8 cellular contexts compared by ENCODE assay signal in genomic region chr2:216693414-216694100, GRCh38. TPM values are rescaled to one million over a fixed set of nuclear protein-coding genes. Genes with fewer than 3 reads are reported as not detected.
A peak's percentile ranks its signal among the peaks of the same experiment; 100 is the strongest.
DNase-seq lines count a peak whose midpoint lies in the region; ATAC-seq and TF ChIP-seq lines count a peak whose summit lies in the region.

No MANE protein-coding gene starts in this region.

- no peak for ATAC-seq in HG02610 (IDR thresholded peaks at IDR 0.05; ENCODE audit: unreplicated experiment)

- H3K9me3 Mint-ChIP-seq in activated CD4-positive, alpha-beta T cell treated with anti-CD3 and anti-CD28 coated beads, Interleukin-2, amount 10 ng/mL, durations not matched to agents 24 days and 14 days: no peaks in the 10 kb centered on the region
- no peaks in the 10 kb centered on the region for H3K9me3 Mint-ChIP-seq in activated CD4-positive, alpha-beta memory T cell treated with anti-CD3 and anti-CD28 coated beads, Interleukin-2, amount 10 ng/mL, durations not matched to agents 7 days and 5 days

- peaks cover 54% of the 10 kb centered on the region for H3K27me3 ChIP-seq in iPS-18a (ENCODE audit: control insufficient read depth, insufficient read depth, low read length)

- CTCF ChIA-PET in activated CD4-positive, alpha-beta memory T cell treated with anti-CD3 and anti-CD28 coated beads, Interleukin-2, amount 10 ng/mL, durations not matched to agents 7 days and 5 days (lab: Charles Lee): interaction anchor here (0.6 to 1.6 kb wide), 6 partner anchors 11 to 1020 kb away, joined by 3 to 5 read pairs (median 4); no protein-coding TSS in a partner anchor

- POLR2A ChIA-PET in activated CD4-positive, alpha-beta memory T cell treated with anti-CD3 and anti-CD28 coated beads, Interleukin-2, amount 10 ng/mL, durations not matched to agents 7 days and 5 days (lab: Charles Lee): no interaction called here

- no peaks in the 10 kb centered on the region for H3K36me3 ChIP-seq in iPS-18a (ENCODE audit: control insufficient read depth, low read depth, low read length)

- no peak for TF ChIP-seq CTCF in GM20000 (IDR thresholded peaks at IDR 0.05; ENCODE audit: extremely low read depth, missing control alignments)

- peak overlapping the region; percentile 90 for H3K4me3 ChIP-seq in iPS-18a (ENCODE audit: low read length)

- H3K4me3 Mint-ChIP-seq in activated CD4-positive, alpha-beta T cell treated with anti-CD3 and anti-CD28 coated beads, Interleukin-2, amount 10 ng/mL, durations not matched to agents 24 days and 14 days: peak overlapping the region; percentile 89
- peak overlapping the region; percentile 33 for H3K4me3 Mint-ChIP-seq in activated CD4-positive, alpha-beta memory T cell treated with anti-CD3 and anti-CD28 coated beads, Interleukin-2, amount 10 ng/mL, durations not matched to agents 7 days and 5 days

- H3K27me3 Mint-ChIP-seq in activated CD4-positive, alpha-beta T cell treated with anti-CD3 and anti-CD28 coated beads, Interleukin-2, amount 10 ng/mL, durations not matched to agents 24 days and 14 days: peaks cover 72% of the 10 kb centered on the region
- H3K27me3 Mint-ChIP-seq in activated CD4-positive, alpha-beta memory T cell treated with anti-CD3 and anti-CD28 coated beads, Interleukin-2, amount 10 ng/mL, durations not matched to agents 7 days and 5 days: peaks cover 73% of the 10 kb centered on the region

- no peak for DNase-seq in activated CD4-positive, alpha-beta T cell treated with anti-CD3 and anti-CD28 coated beads, Interleukin-2, amount 10 ng/mL, durations not matched to agents 24 days and 14 days
- DNase-seq in activated CD4-positive, alpha-beta T cell treated with anti-CD3 and anti-CD28 coated beads, Interleukin-2, amount 50 U/mL, for 1 hour: no peak
- no peak for DNase-seq in activated CD4-positive, alpha-beta memory T cell treated with anti-CD3 and anti-CD28 coated beads, Interleukin-2, amount 10 ng/mL, durations not matched to agents 7 days and 5 days
- DNase-seq in stimulated activated CD8-positive, alpha-beta memory T cell treated with anti-CD3 and anti-CD28 coated beads, Interleukin-4, amount 100 ng/mL, for 48 hours: no peak
- no peak for DNase-seq in GM20000 (ENCODE audit: low spot score)

- intact Hi-C loops in activated CD4-positive, alpha-beta T cell treated with anti-CD3 and anti-CD28 coated beads, Interleukin-2, amount 10 ng/mL, durations not matched to agents 24 days and 14 days (cut with micrococcal nuclease): loop anchor here (2.0 to 5.0 kb wide), 4 partner anchors 164 to 1064 kb away; no protein-coding TSS in a partner anchor

- H3K4me1 Mint-ChIP-seq in activated CD4-positive, alpha-beta T cell treated with anti-CD3 and anti-CD28 coated beads, Interleukin-2, amount 10 ng/mL, durations not matched to agents 24 days and 14 days: peaks cover 21% of the 10 kb centered on the region
- H3K4me1 Mint-ChIP-seq in activated CD4-positive, alpha-beta memory T cell treated with anti-CD3 and anti-CD28 coated beads, Interleukin-2, amount 10 ng/mL, durations not matched to agents 7 days and 5 days: peaks cover 22% of the 10 kb centered on the region

- H3K27ac ChIP-seq in iPS-18a (ENCODE audit: low read length): no peak overlapping the region
- H3K27ac ChIP-seq in temporal lobe (ENCODE audit: low read depth, low read length): peak overlapping the region; percentile 38

- no peaks in the 10 kb centered on the region for H3K36me3 Mint-ChIP-seq in activated CD4-positive, alpha-beta T cell treated with anti-CD3 and anti-CD28 coated beads, Interleukin-2, amount 10 ng/mL, durations not matched to agents 24 days and 14 days (ENCODE audit: low read depth)
- no peaks in the 10 kb centered on the region for H3K36me3 Mint-ChIP-seq in activated CD4-positive, alpha-beta memory T cell treated with anti-CD3 and anti-CD28 coated beads, Interleukin-2, amount 10 ng/mL, durations not matched to agents 7 days and 5 days (ENCODE audit: low read depth)

- peaks cover 17% of the 10 kb centered on the region for H3K4me1 ChIP-seq in iPS-18a (ENCODE audit: control insufficient read depth, low read depth, low read length)

- H3K9ac ChIP-seq in iPS-18a (ENCODE audit: low read length): peak overlapping the region; percentile 31

- no peak overlapping the region for H3K27ac Mint-ChIP-seq in activated CD4-positive, alpha-beta T cell treated with anti-CD3 and anti-CD28 coated beads, Interleukin-2, amount 10 ng/mL, durations not matched to agents 24 days and 14 days
- H3K27ac Mint-ChIP-seq in activated CD4-positive, alpha-beta memory T cell treated with anti-CD3 and anti-CD28 coated beads, Interleukin-2, amount 10 ng/mL, durations not matched to agents 7 days and 5 days: no peak overlapping the region

- no peaks in the 10 kb centered on the region for H3K9me3 ChIP-seq in iPS-18a (ENCODE audit: control insufficient read depth, low read depth, low read length)

RNA-seq across cellular contexts. Expression of gene IGFBP5, which starts 1.8 kb away (rescaled TPM):
- total RNA-seq in activated CD4-positive, alpha-beta T cell treated with anti-CD3 and anti-CD28 coated beads, Interleukin-2, amount 10 ng/mL, durations not matched to agents 24 days and 14 days: not detected in 2 replicates
- not detected for total RNA-seq in activated CD4-positive, alpha-beta memory T cell treated with anti-CD3 and anti-CD28 coated beads, Interleukin-2, amount 10 ng/mL, durations not matched to agents 7 days and 5 days
- total RNA-seq in temporal lobe: 34.9 TPM

Comparison
In these comparisons a context has a peak if more than half of its experiments do, and no peak if none do; other contexts are left out.
1. RNA of gene IGFBP5, which starts 1.8 kb away (total RNA-seq): 34.9 TPM in temporal lobe (single experiment); not detected in activated CD4-positive, alpha-beta T cell treated with anti-CD3 and anti-CD28 coated beads, Interleukin-2, amount 10 ng/mL, durations not matched to agents 24 days and 14 days and not detected in activated CD4-positive, alpha-beta memory T cell treated with anti-CD3 and anti-CD28 coated beads, Interleukin-2, amount 10 ng/mL, durations not matched to agents 7 days and 5 days; every median in the first group is over 10 times any median in the second.